Comparison of ENCODE assay signal across 8 cellular contexts in the genomic region with DNA sequence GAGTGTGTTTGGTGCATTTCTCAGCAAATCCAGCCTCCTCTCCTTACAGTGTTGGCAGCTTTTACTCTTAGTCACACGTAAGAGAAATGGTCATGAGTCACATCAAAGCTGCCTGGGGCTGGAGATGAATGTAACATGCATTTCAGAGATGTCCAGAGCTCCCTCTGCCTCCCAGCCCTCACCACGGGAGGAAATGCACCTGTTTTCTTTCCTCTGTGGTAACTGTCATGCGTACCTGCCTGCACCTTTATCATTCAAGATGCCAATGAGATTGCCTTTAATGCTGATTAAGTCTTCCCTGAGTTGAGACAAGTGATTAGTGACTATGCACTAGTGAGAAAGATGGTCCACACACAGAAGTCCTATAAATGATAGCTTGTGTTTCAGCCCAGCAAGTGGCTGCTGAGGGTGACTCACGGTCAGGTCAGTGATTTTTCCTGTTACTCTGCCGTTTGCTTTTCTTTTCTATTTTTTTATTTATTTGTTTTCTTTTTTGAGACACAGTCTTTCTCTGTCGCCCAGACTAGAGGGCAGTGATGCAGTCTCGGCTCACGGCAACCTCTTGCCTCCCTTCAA.
A peak's percentile ranks its signal among the peaks of the same experiment; 100 is the strongest.
DNase-seq lines count a peak whose midpoint lies in the region; ATAC-seq and TF ChIP-seq lines count a peak whose summit lies in the region.

No MANE protein-coding gene starts in this region.

- H3K4me1 Mint-ChIP-seq in H9, result peaks cover 53 to 60% of the 10 kb centered on the region in 2 experiments

- no peak overlapping the region for H2AFZ ChIP-seq in H9 (ENCODE audit: low read length)

- peak overlapping the region in 1 of 2 experiments; percentile 2; a peak in 1 of 5 replicates for H3K4me3 Mint-ChIP-seq in H9

- no peak overlapping the region for H4K91ac ChIP-seq in H9 (ENCODE audit: insufficient read length, low read depth, low read length)

- H3K4me1 ChIP-seq in H9 (ENCODE audit: insufficient read depth, low read length), result peaks cover 19% of the 10 kb centered on the region; the same call in 1 of the 2 replicates

- no peak overlapping the region for H3T11ph ChIP-seq in H9 (ENCODE audit: low read length)

- no peaks in the 10 kb centered on the region for H3K23me2 ChIP-seq in H9 (ENCODE audit: insufficient read length, low read depth, low read length, poor library complexity, severe bottlenecking)

- H3K9me3 Mint-ChIP-seq in H9, result peaks cover 0 to 3% of the 10 kb centered on the region in 2 experiments; a peak in 1 of 5 replicates

- H3K27ac Mint-ChIP-seq in H9, result peak overlapping the region; percentile 86 to 98 (median 90)

- no peak overlapping the region for H3K14ac ChIP-seq in H9 (ENCODE audit: insufficient read depth, low read length)

- H3K18ac ChIP-seq in H9 (ENCODE audit: insufficient read length, low read depth, low read length), result no peak overlapping the region

- no peak overlapping the region for H2BK120ac ChIP-seq in H9 (ENCODE audit: low read depth, low read length, poor library complexity, severe bottlenecking)

- H3K9me3 ChIP-seq in H9 (ENCODE audit: control insufficient read depth, low read depth, low read length), result no peaks in the 10 kb centered on the region

- H2BK5ac ChIP-seq in H9 (ENCODE audit: insufficient read length, low read length), result no peak overlapping the region

- H2BK20ac ChIP-seq in H9 (ENCODE audit: low read depth, low read length, poor library complexity, severe bottlenecking), result no peak overlapping the region

- no peaks in the 10 kb centered on the region for H4K20me1 ChIP-seq in H9 (ENCODE audit: control insufficient read depth, insufficient read depth, insufficient read length)

- TF ChIP-seq CTCF in H9 (conservative IDR thresholded peaks at IDR 0.05), result no peak

- H2BK12ac ChIP-seq in H9 (ENCODE audit: insufficient read length, low read depth, low read length), result no peak overlapping the region

- no peak for ATAC-seq in GM21447 (IDR thresholded peaks at IDR 0.05; ENCODE audit: unreplicated experiment)
- no peak for ATAC-seq in GM21786 (IDR thresholded peaks at IDR 0.05; ENCODE audit: unreplicated experiment)
- no peak for ATAC-seq in HG02610 (IDR thresholded peaks at IDR 0.05; ENCODE audit: unreplicated experiment)

- H3K36me3 Mint-ChIP-seq in H9 (ENCODE audit: insufficient read depth in 1 of 3, low read depth in 3 of 3), result peaks cover 0 to 3% (median 0%) of the 10 kb centered on the region in 3 experiments; a peak in 2 of 7 replicates

- no peak overlapping the region for H4K5ac ChIP-seq in H9 (ENCODE audit: insufficient read length, low read depth, low read length)

- H2AK5ac ChIP-seq in H9 (ENCODE audit: insufficient read length, low read length), result no peak overlapping the region

- H3K56ac ChIP-seq in H9 (ENCODE audit: insufficient read length, low read depth, low read length), result no peak overlapping the region

- H3K79me2 ChIP-seq in H9 (ENCODE audit: insufficient read depth, low read length), result no peaks in the 10 kb centered on the region

- DNase-seq in H9, result peak; percentile 82
- DNase-seq in SK-MEL-5 (ENCODE audit: low read depth, low spot score), result peak; percentile 82
- peak; percentile 55 for DNase-seq in fibroblast of gingiva (ENCODE audit: low read depth)
- DNase-seq in stimulated activated CD4-positive, alpha-beta T cell treated with anti-CD3 and anti-CD28 coated beads, Interleukin-2, amount 100 ng/mL, for 24 hours, result peak; percentile 20 to 28
- DNase-seq in NCI-H2029 treated with DMSO at 0.1 percent for 48 hours (lab: John Stamatoyannopoulos, UW), result no peak

- H3K27me3 Mint-ChIP-seq in H9 (ENCODE audit: low read depth), result no peaks in the 10 kb centered on the region

- in situ Hi-C loops in SK-MEL-5 (cut with HindIII; ENCODE audit: low pct_unique_long_range_greater_than_20kb, low sequenced_read_pairs), result no loop called here

- H3K79me1 ChIP-seq in H9 (ENCODE audit: insufficient read depth, low read depth, low read length, poor library complexity, severe bottlenecking), result no peaks in the 10 kb centered on the region

- no peak overlapping the region for H4K8ac ChIP-seq in H9 (replicated peaks; ENCODE audit: insufficient read length, low read depth, low read length)

- H3K9ac ChIP-seq in H9 (ENCODE audit: extremely low read depth, insufficient read length, low read length), result no peak overlapping the region

- H3K23ac ChIP-seq in H9 (ENCODE audit: insufficient read length, low read depth, low read length), result no peak overlapping the region

- H3K4me2 ChIP-seq in H9 (ENCODE audit: insufficient read depth, insufficient read length, low read length), result peak overlapping the region; percentile 28

- H3K4ac ChIP-seq in H9 (ENCODE audit: low read depth, low read length), result no peak overlapping the region

- H3K27me3 ChIP-seq in H9 (ENCODE audit: insufficient read depth, low read length), result no peaks in the 10 kb centered on the region

- no CpG with 5 or more reads among the region's 8 CpGs for WGBS in H9 (ENCODE audit: extremely low coverage, insufficient read length, low lambda C conversion rate)

- H2BK15ac ChIP-seq in H9 (ENCODE audit: low read depth, low read length), result no peak overlapping the region

- no peak overlapping the region for H3K27ac ChIP-seq in H9 (ENCODE audit: insufficient read length, low read depth, low read length)
